ENCODE assay signal across 14 cellular contexts in the genomic region with DNA sequence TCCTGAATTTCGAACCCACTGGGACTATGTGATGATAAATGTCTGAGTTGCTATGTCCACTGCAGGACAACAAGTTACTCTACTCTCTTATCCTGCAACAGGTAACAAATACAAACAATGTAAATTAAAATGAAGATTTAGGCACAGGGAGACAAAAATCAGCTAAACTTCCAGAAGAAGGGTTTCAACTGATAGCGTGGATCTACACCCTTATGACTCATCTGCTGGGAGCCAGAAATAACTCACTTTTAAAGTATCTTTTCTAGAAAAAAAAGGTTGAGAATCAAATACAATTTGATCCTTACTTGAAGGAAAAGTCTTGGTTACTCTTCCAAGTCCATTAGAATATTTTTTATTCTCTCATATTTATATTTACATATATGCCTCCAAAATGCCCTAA. TPM values are rescaled to one million over a fixed set of nuclear protein-coding genes. Genes with fewer than 3 reads are reported as not detected.
A peak's percentile ranks its signal among the peaks of the same experiment; 100 is the strongest.
DNase-seq lines count a peak whose midpoint lies in the region; ATAC-seq, FAIRE-seq and TF ChIP-seq lines count a peak whose summit lies in the region.
"Had no signal": no experiment of that assay in that cellular context is flagged by ENCODE, and none has a peak within 500 bp of the region (broad histone marks: within the 10 kb centered on the region; RNA-seq: fewer than 3 reads in every experiment).

No MANE protein-coding gene starts in this region.

- H3K36me3 ChIP-seq in Loucy (ENCODE audit: insufficient read depth, low read length) (peaks cover 6% of the 10 kb centered on the region; the same call in 1 of the 2 replicates), bronchial epithelial cell (ENCODE audit: control insufficient read depth, insufficient read depth, low read length) (no peaks in the 10 kb centered on the region), mesendoderm (ENCODE audit: control insufficient read depth, insufficient read depth, low read length) (no peaks in the 10 kb centered on the region)

- no peak overlapping the region for H2BK5ac ChIP-seq in mesendoderm (ENCODE audit: low read length)

- H4K20me1 ChIP-seq in Loucy (ENCODE audit: insufficient read depth, low read length, poor library complexity, severe bottlenecking), result peaks cover 72% of the 10 kb centered on the region

- no peak overlapping the region for H3K23ac ChIP-seq in mesendoderm (ENCODE audit: low read length)

- no CpG with 5 or more reads among the region's 2 CpGs for WGBS in mesendoderm (ENCODE audit: extremely low coverage, insufficient coverage, low lambda C conversion rate)
- WGBS in lower leg skin, 2 donors, result 50 to 52% methylated on average over 2 of the region's 2 CpGs

- peak overlapping the region; percentile 48 for H3K4me2 ChIP-seq in Loucy (ENCODE audit: low read depth, low read length, poor library complexity, severe bottlenecking)
- H3K4me2 ChIP-seq in mesendoderm (ENCODE audit: low read length), result no peak overlapping the region
- H3K4me2 ChIP-seq: KMS-11 had no signal

- no peaks in the 10 kb centered on the region for H3K9me2 ChIP-seq in Loucy (replicated peaks; ENCODE audit: low read depth, low read length)

- no peak overlapping the region for H3K4ac ChIP-seq in mesendoderm (ENCODE audit: low read depth, low read length)

- TF ChIP-seq CTCF in Loucy (conservative IDR thresholded peaks at IDR 0.05; ENCODE audit: low read length) (no peak), bronchial epithelial cell (IDR thresholded peaks at IDR 0.05; ENCODE audit: insufficient read depth, low read length, severe bottlenecking) (no peak), lower leg skin (IDR thresholded peaks at IDR 0.05) (no peak)

- no peak for FAIRE-seq in bronchial epithelial cell (lab: Jason Lieb, UNC)
- FAIRE-seq: endometrium had no signal

- H3K4me3 ChIP-seq in Loucy (ENCODE audit: low read length, poor library complexity, severe bottlenecking), result no peak overlapping the region
- no peak overlapping the region for H3K4me3 ChIP-seq in bronchial epithelial cell (ENCODE audit: low read depth, low read length)
- H3K4me3 ChIP-seq in mesendoderm (ENCODE audit: low read length), result no peak overlapping the region
- H3K4me3 ChIP-seq in lower leg skin (ENCODE audit: low read depth, poor library complexity, severe bottlenecking), result no peak overlapping the region

- H3K56ac ChIP-seq in mesendoderm (ENCODE audit: low read length), result no peak overlapping the region

- H2AK5ac ChIP-seq in mesendoderm (ENCODE audit: low read length), result no peak overlapping the region

- no peak overlapping the region for H3K27ac ChIP-seq in mesendoderm (ENCODE audit: low read depth, low read length)
- H3K27ac ChIP-seq: KMS-11, parathyroid adenoma had no signal

- no peak overlapping the region for H4K8ac ChIP-seq in mesendoderm (ENCODE audit: low read depth, low read length)

- H2BK120ac ChIP-seq in mesendoderm (ENCODE audit: low read depth, low read length), result no peak overlapping the region

- DNase-seq in EH (ENCODE audit: low read depth), result peak; percentile 46
- peak; percentile 37 for DNase-seq in bronchial epithelial cell (ENCODE audit: low read depth)
- DNase-seq in mesendoderm, result peak; percentile 11
- DNase-seq in NCI-H2196 treated with DMSO at 0.1 percent for 48 hours (lab: John Stamatoyannopoulos, UW; ENCODE audit: unreplicated experiment), result no peak
- DNase-seq in lower leg skin (ENCODE audit: low spot score in 2 of 2), result no peak
- DNase-seq: activated CD4-positive, CD25-positive, alpha-beta regulatory T cell treated with anti-CD3 and anti-CD28 coated beads, Interleukin-2, amount 50 U/mL, for 72 hours; activated T-cell treated with anti-CD3 and anti-CD28 coated beads, Interleukin-2, amount 50 U/mL, for 4 hours; aorta; NCI-H2081 treated with DMSO at 0.1 percent for 48 hours had no signal

- no peak overlapping the region for H4K5ac ChIP-seq in mesendoderm (ENCODE audit: low read length)

- H3K4me1 ChIP-seq in Loucy (ENCODE audit: insufficient read depth, low read length, poor library complexity, severe bottlenecking) (peaks cover 16% of the 10 kb centered on the region), mesendoderm (ENCODE audit: control insufficient read depth, low read depth, low read length) (no peaks in the 10 kb centered on the region)

- peaks cover 2% of the 10 kb centered on the region for H3K79me1 ChIP-seq in mesendoderm (ENCODE audit: low read length)

- H3F3A ChIP-seq in Loucy (ENCODE audit: low read depth), result no peaks in the 10 kb centered on the region

- H3K9me3 ChIP-seq in Loucy (ENCODE audit: insufficient read depth, low read depth, low read length), result no peaks in the 10 kb centered on the region

- no peak for TF ChIP-seq POLR2A in lower leg skin (IDR thresholded peaks at IDR 0.05)

- H3K9ac ChIP-seq in Loucy (ENCODE audit: low read depth, low read length, poor library complexity, severe bottlenecking) (no peak overlapping the region), mesendoderm (ENCODE audit: low read length) (no peak overlapping the region)
- H3K9ac ChIP-seq: KMS-11, parathyroid adenoma had no signal

- H2BK15ac ChIP-seq in mesendoderm (replicated peaks; ENCODE audit: low read depth), result no peak overlapping the region

- intact Hi-C loops in lower leg skin (cut with DNase I; ENCODE audit: low total_unique reads), result no loop called here

- H3K79me2 ChIP-seq in Loucy (ENCODE audit: insufficient read depth, low read length) (peaks cover 99% of the 10 kb centered on the region), mesendoderm (ENCODE audit: control insufficient read depth, insufficient read depth, low read length) (peaks cover 20% of the 10 kb centered on the region)

- no peak overlapping the region for H3K18ac ChIP-seq in mesendoderm (ENCODE audit: low read length)

- no peak for ATAC-seq in GM18517 (IDR thresholded peaks at IDR 0.05; ENCODE audit: unreplicated experiment)
- ATAC-seq: activated T-cell treated with anti-CD3 and anti-CD28 coated beads, Interleukin-2, amount 50 U/mL, for 4 hours had no signal

- H2AFZ ChIP-seq in Loucy (ENCODE audit: low read length), result no peak overlapping the region
- H2AFZ ChIP-seq: parathyroid adenoma had no signal

- no peaks in the 10 kb centered on the region for H3K27me3 ChIP-seq in Loucy (ENCODE audit: insufficient read depth, low read length, poor library complexity, severe bottlenecking)
- no peaks in the 10 kb centered on the region for H3K27me3 ChIP-seq in bronchial epithelial cell (ENCODE audit: control insufficient read depth, insufficient read depth, low read length)
- no peaks in the 10 kb centered on the region for H3K27me3 ChIP-seq in mesendoderm (ENCODE audit: insufficient read depth, low read length, poor library complexity)

RNA-seq across cellular contexts. Expression of a gene that starts 21.4 kb away (rescaled TPM):
- total RNA-seq in bronchial epithelial cell (41.0 and 50.3 TPM in 2 replicates), lower leg skin (10 to 100 TPM; 49.7 to 65.4 (median 54.8) TPM)
- 32.8 TPM for polyA plus RNA-seq in mesendoderm (2013, experiment 1 of 2)
- polyA plus RNA-seq in mesendoderm (2013, experiment 2 of 2), result 33.5 TPM

Comparison
In these comparisons a context has a peak if more than half of its experiments do, and no peak if none do; other contexts are left out.
1. DNase-seq: peak in EH (single experiment), bronchial epithelial cell (single experiment) and mesendoderm (single experiment); none in NCI-H2196 treated with DMSO at 0.1 percent for 48 hours (single experiment) and lower leg skin (0 of 2).